Comparison of ENCODE assay signal across 8 cellular contexts in the genomic region with DNA sequence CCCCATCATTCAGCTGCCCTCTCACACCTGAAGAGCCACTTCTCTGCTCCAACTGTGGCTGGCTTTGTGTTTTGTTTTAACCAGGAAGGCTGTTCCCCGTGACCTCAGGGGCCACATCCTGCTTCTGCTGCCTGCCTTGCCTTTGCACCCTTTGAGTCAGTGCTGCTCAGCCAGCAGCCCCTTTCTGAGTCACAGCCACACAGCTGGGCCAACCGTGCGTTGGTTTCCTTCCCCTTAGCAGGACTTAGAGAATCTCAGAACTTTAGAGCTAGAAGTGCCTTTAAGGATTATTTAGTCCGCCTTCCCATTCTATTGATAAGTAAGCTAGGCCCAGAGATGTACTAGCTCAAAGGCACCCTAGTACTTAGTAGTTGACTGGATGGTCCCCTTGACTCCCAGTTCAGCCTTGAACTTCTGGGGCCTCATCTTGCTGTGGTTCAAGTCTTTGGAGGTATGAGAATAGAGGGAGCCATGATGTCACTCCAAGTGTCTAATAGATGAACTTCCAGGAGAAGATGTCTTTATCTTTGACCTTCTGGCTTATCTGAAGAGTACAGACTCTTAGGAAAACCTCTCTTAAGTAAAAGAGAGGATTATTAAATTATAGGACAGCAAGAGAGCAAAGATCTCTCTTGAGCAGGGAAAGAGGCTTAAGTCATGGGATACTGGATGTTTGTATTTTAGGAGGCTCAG.
DNase-seq lines count a peak whose midpoint lies in the region; TF ChIP-seq lines count a peak whose summit lies in the region.

No MANE protein-coding gene starts in this region.

- TF ChIP-seq CTCF in GM10248 (IDR thresholded peaks at IDR 0.05; ENCODE audit: control extremely low read depth, extremely low read depth, low read depth, missing control alignments) = no peak
- no peak for TF ChIP-seq CTCF in HFF-Myc (IDR thresholded peaks at IDR 0.05; ENCODE audit: low read depth, low read length, missing control alignments)
- TF ChIP-seq CTCF in fibroblast of pulmonary artery (IDR thresholded peaks at IDR 0.05; ENCODE audit: low read length, missing control alignments) = no peak

- POLR2A ChIA-PET in GM10248 (lab: Yijun Ruan, JAX) = interaction anchor here (0.6 kb wide), 1 partner anchor 371 kb away, joined by 3 read pairs; no protein-coding TSS in a partner anchor

- CTCF ChIA-PET in GM10248 (lab: Yijun Ruan, JAX) = interaction anchor here (1.1 to 1.3 kb wide), 2 partner anchors 34 to 188 kb away, joined by 5 to 7 read pairs; no protein-coding TSS in a partner anchor

- H3K4me3 ChIP-seq in HFF-Myc (replicated peaks; ENCODE audit: low read depth, low read length) = no peak overlapping the region
- no peak overlapping the region for H3K4me3 ChIP-seq in fibroblast of pulmonary artery (replicated peaks; ENCODE audit: low read depth, low read length)

- DNase-seq in GM10248 (ENCODE audit: extremely low spot score) (peak; percentile 87), HFF-Myc (ENCODE audit: extremely low read depth, low read depth) (peak; percentile 31), NCI-H226 (peak; percentile 20), activated T-cell treated with anti-CD3 and anti-CD28 coated beads for 24 hours (ENCODE audit: low read depth) (peak; percentile 83), fibroblast of pulmonary artery (ENCODE audit: low read depth) (peak; percentile 73), hippocampal formation (lab: John Stamatoyannopoulos, UW) (no peak), globus pallidus (ENCODE audit: low spot score) (no peak)
- peak; percentile 77 to 85 (median 83) for DNase-seq in stimulated activated CD4-positive, alpha-beta T cell treated with anti-CD3 and anti-CD28 coated beads, Interleukin-12 subunit alpha, Interleukin-12 subunit beta, amount 100 ng/mL, for 48 hours (ENCODE audit: low read depth in 2 of 3, low spot score in 1 of 3)

Comparison
In these comparisons a context has a peak if more than half of its experiments do, and no peak if none do; other contexts are left out.
1. DNase-seq: peak in GM10248 (single experiment), HFF-Myc (single experiment), NCI-H226 (single experiment), activated T-cell treated with anti-CD3 and anti-CD28 coated beads for 24 hours (single experiment), fibroblast of pulmonary artery (single experiment) and stimulated activated CD4-positive, alpha-beta T cell treated with anti-CD3 and anti-CD28 coated beads, Interleukin-12 subunit alpha, Interleukin-12 subunit beta, amount 100 ng/mL, for 48 hours (3 of 3); none in hippocampal formation (0 of 2) and globus pallidus (single experiment).